In the genomic region with DNA sequence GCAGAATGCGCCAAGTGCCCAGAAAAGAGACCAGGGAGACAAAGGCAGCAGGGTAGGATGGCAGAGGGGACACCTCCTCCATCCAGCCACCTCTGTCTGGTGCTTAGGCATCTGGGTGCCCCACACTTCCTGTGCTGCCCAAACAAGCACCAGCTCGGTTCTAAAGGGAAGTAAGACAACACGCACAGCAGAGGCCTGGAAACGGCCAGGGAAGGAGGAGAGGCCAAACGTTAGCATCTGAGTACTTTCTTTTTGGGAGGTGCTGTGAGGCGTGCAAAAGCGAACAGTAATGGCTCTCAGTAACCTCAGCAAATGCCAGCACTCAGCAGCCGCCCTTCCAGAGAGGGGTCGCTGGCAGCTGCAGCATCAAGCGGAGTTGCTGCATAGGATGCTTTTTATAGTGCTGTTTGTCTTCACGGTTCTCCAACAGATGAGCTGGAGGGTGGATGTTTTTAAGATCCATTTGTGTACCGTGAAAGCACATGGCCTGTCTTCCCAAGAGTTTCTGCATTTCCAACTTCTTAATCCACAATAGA, we compare ENCODE assay signal across 9 cellular contexts.
DNase-seq lines count a peak whose midpoint lies in the region; ATAC-seq and TF ChIP-seq lines count a peak whose summit lies in the region.
"Had no signal": no experiment of that assay in that cellular context is flagged by ENCODE, and none has a peak within 500 bp of the region (broad histone marks: within the 10 kb centered on the region; RNA-seq: fewer than 3 reads in every experiment).

No MANE protein-coding gene starts in this region.

- DNase-seq in AML-193 (lab: John Stamatoyannopoulos, UW) (peak; percentile 95 to 97), WTC11 (ENCODE audit: low spot score) (no peak), midbrain (lab: John Stamatoyannopoulos, UW) (peak; percentile 30), HAP-1 (ENCODE audit: low spot score in 2 of 2) (no peak), DMS114 treated with DMSO at 0.1 percent for 48 hours (lab: John Stamatoyannopoulos, UW; ENCODE audit: unreplicated experiment) (no peak)
- no peak for DNase-seq in activated CD4-positive, CD25-positive, alpha-beta regulatory T cell treated with anti-CD3 and anti-CD28 coated beads, Interleukin-2, amount 50 U/mL, for 72 hours
- DNase-seq: NCI-H524 treated with DMSO at 0.1 percent for 48 hours had no signal

- in situ Hi-C loops in HAP-1 (cut with MboI; ENCODE audit: low sequenced_read_pairs) = no loop called here

- no peak overlapping the region for H3K4me3 Mint-ChIP-seq in WTC11

- ATAC-seq in GM21737 (IDR thresholded peaks at IDR 0.05; ENCODE audit: unreplicated experiment) (peak; percentile 61), WTC11 (peak; percentile 11; the same call in 1 of the 2 replicates), GM19328 (IDR thresholded peaks at IDR 0.05; ENCODE audit: unreplicated experiment) (no peak)

- no peak overlapping the region for H3K4me3 ChIP-seq in HAP-1

- H3K4me1 Mint-ChIP-seq in WTC11 = peaks cover 41% of the 10 kb centered on the region

- no peak for TF ChIP-seq CTCF in WTC11 (IDR thresholded peaks at IDR 0.05)

- H3K36me3 ChIP-seq in HAP-1 (replicated peaks) = no peaks in the 10 kb centered on the region

- H3K36me3 Mint-ChIP-seq in WTC11 = no peaks in the 10 kb centered on the region

- peaks cover 6% of the 10 kb centered on the region; the same call in 1 of the 2 replicates for H3K9me3 Mint-ChIP-seq in WTC11

- POLR2A ChIA-PET in WTC11 (lab: Charles Lee) = no interaction called here

- H3K9me3 ChIP-seq in HAP-1 = no peaks in the 10 kb centered on the region

- no peak overlapping the region for H3K27ac Mint-ChIP-seq in WTC11

- H3K27me3 Mint-ChIP-seq in WTC11 (ENCODE audit: low read depth) = no peaks in the 10 kb centered on the region; the same call in 1 of the 2 replicates

- CTCF ChIA-PET in WTC11 (lab: Charles Lee) = interaction anchor here (0.7 to 5.7 kb wide), 5 partner anchors 11 to 562 kb away, joined by 3 to 44 read pairs (median 3); no protein-coding TSS in a partner anchor

- no peaks in the 10 kb centered on the region for H3K4me1 ChIP-seq in HAP-1

- H3K27me3 ChIP-seq in HAP-1 (ENCODE audit: low read depth) = no peaks in the 10 kb centered on the region; the same call in 1 of the 2 replicates

TF ChIP-seq in WTC11, 78 proteins besides CTCF, POLR2A, EP300 and RAD21:
- TF ChIP-seq KAT7 (CRISPR knock-in tag; IDR thresholded peaks at IDR 0.05; ENCODE audit: borderline replicate concordance) = no peak
- TF ChIP-seq, protein P1, sequence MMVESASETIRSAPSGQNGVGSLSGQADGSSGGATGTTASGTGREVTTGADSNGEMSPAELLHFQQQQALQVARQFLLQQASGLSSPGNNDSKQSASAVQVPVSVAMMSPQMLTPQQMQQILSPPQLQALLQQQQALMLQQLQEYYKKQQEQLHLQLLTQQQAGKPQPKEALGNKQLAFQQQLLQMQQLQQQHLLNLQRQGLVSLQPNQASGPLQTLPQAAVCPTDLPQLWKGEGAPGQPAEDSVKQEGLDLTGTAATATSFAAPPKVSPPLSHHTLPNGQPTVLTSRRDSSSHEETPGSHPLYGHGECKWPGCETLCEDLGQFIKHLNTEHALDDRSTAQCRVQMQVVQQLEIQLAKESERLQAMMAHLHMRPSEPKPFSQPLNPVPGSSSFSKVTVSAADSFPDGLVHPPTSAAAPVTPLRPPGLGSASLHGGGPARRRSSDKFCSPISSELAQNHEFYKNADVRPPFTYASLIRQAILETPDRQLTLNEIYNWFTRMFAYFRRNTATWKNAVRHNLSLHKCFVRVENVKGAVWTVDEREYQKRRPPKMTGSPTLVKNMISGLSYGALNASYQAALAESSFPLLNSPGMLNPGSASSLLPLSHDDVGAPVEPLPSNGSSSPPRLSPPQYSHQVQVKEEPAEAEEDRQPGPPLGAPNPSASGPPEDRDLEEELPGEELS (CRISPR knock-in tag; IDR thresholded peaks at IDR 0.05) = no peak
- TF ChIP-seq, protein P2, sequence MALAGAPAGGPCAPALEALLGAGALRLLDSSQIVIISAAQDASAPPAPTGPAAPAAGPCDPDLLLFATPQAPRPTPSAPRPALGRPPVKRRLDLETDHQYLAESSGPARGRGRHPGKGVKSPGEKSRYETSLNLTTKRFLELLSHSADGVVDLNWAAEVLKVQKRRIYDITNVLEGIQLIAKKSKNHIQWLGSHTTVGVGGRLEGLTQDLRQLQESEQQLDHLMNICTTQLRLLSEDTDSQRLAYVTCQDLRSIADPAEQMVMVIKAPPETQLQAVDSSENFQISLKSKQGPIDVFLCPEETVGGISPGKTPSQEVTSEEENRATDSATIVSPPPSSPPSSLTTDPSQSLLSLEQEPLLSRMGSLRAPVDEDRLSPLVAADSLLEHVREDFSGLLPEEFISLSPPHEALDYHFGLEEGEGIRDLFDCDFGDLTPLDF (CRISPR knock-in tag; IDR thresholded peaks at IDR 0.05) = no peak
- no peak for TF ChIP-seq GTF2I (CRISPR knock-in tag; conservative IDR thresholded peaks at IDR 0.05)
- TF ChIP-seq, protein P3, sequence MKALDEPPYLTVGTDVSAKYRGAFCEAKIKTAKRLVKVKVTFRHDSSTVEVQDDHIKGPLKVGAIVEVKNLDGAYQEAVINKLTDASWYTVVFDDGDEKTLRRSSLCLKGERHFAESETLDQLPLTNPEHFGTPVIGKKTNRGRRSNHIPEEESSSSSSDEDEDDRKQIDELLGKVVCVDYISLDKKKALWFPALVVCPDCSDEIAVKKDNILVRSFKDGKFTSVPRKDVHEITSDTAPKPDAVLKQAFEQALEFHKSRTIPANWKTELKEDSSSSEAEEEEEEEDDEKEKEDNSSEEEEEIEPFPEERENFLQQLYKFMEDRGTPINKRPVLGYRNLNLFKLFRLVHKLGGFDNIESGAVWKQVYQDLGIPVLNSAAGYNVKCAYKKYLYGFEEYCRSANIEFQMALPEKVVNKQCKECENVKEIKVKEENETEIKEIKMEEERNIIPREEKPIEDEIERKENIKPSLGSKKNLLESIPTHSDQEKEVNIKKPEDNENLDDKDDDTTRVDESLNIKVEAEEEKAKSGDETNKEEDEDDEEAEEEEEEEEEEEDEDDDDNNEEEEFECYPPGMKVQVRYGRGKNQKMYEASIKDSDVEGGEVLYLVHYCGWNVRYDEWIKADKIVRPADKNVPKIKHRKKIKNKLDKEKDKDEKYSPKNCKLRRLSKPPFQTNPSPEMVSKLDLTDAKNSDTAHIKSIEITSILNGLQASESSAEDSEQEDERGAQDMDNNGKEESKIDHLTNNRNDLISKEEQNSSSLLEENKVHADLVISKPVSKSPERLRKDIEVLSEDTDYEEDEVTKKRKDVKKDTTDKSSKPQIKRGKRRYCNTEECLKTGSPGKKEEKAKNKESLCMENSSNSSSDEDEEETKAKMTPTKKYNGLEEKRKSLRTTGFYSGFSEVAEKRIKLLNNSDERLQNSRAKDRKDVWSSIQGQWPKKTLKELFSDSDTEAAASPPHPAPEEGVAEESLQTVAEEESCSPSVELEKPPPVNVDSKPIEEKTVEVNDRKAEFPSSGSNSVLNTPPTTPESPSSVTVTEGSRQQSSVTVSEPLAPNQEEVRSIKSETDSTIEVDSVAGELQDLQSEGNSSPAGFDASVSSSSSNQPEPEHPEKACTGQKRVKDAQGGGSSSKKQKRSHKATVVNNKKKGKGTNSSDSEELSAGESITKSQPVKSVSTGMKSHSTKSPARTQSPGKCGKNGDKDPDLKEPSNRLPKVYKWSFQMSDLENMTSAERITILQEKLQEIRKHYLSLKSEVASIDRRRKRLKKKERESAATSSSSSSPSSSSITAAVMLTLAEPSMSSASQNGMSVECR (CRISPR knock-in tag; IDR thresholded peaks at IDR 0.05; ENCODE audit: borderline replicate concordance) = no peak
- TF ChIP-seq, protein P4, sequence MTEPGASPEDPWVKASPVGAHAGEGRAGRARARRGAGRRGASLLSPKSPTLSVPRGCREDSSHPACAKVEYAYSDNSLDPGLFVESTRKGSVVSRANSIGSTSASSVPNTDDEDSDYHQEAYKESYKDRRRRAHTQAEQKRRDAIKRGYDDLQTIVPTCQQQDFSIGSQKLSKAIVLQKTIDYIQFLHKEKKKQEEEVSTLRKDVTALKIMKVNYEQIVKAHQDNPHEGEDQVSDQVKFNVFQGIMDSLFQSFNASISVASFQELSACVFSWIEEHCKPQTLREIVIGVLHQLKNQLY (CRISPR knock-in tag; IDR thresholded peaks at IDR 0.05) = no peak

Comparison
In these comparisons a context has a peak if more than half of its experiments do, and no peak if none do; other contexts are left out.
1. DNase-seq: peak in AML-193 (2 of 2) and midbrain (single experiment); none in WTC11 (single experiment), HAP-1 (0 of 2), activated CD4-positive, CD25-positive, alpha-beta regulatory T cell treated with anti-CD3 and anti-CD28 coated beads, Interleukin-2, amount 50 U/mL, for 72 hours (single experiment) and DMS114 treated with DMSO at 0.1 percent for 48 hours (single experiment).